In the genomic region with DNA sequence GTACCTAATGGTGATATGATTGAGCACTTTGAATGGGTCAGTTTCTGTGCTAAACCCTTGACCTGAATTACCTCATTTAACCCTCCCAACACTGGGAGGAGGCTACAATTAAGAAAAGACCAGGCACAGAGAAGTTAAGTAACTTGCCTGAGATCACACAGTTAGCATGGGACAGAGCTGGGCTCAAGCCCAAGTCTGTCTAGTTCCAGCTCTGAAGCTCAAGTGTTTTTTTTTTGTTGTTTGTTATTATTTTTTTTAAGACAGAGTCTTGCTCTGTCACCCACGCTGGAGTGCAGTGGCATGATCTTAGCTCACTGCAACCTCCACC, we compare ENCODE assay signal across 22 cellular contexts. TPM values are rescaled to one million over a fixed set of nuclear protein-coding genes. Genes with fewer than 3 reads are reported as not detected.
DNase-seq lines count a peak whose midpoint lies in the region; ATAC-seq, FAIRE-seq and TF ChIP-seq lines count a peak whose summit lies in the region.
"Had no signal": no experiment of that assay in that cellular context is flagged by ENCODE, and none has a peak within 500 bp of the region (broad histone marks: within the 10 kb centered on the region; RNA-seq: fewer than 3 reads in every experiment).

No MANE protein-coding gene starts in this region.

- H3K18ac ChIP-seq in H1 (ENCODE audit: extremely low read depth, low read length), result no peak overlapping the region

- H4K5ac ChIP-seq in H1 (ENCODE audit: insufficient read length, low read depth, low read length), result no peak overlapping the region

- DNase-seq in activated CD8-positive, alpha-beta memory T cell treated with anti-CD3 and anti-CD28 coated beads, Interleukin-2, amount 10 ng/mL, durations not matched to agents 7 days and 5 days, result no peak
- no peak for DNase-seq in activated CD8-positive, alpha-beta memory T cell treated with anti-CD3 and anti-CD28 coated beads, Interleukin-2, amount 50 U/mL, for 4 hours
- DNase-seq in H1 (ENCODE audit: low read depth in 1 of 2, low spot score in 2 of 2), result no peak
- DNase-seq in osteoblast (ENCODE audit: insufficient read length, low spot score, missing footprints), result no peak
- no peak for DNase-seq in RCC 7860 (ENCODE audit: low spot score)
- no peak for DNase-seq in left lung
- DNase-seq in central memory CD4-positive, alpha-beta T cell, result no peak
- DNase-seq: activated CD4-positive, alpha-beta T cell treated with anti-CD3 and anti-CD28 coated beads for 36 hours; activated naive CD4-positive, alpha-beta T cell treated with Interleukin-2 at 50 U/mL for 16 hours; activated T-cell treated with anti-CD3 and anti-CD28 coated beads for 4 hours; DMS53; KG1; mesendoderm; NCI-H2029 treated with DMSO at 0.1 percent for 48 hours; NCI-H446 treated with DMSO at 0.1 percent for 48 hours; stimulated activated CD4-positive, alpha-beta T cell treated with anti-CD3 and anti-CD28 coated beads, Interleukin-2, amount 100 ng/mL, for 24 hours; stimulated activated naive B cell treated with anti-CD40 and anti-IgM and Interleukin-4, amounts not matched to agents 10 μg/mL and 1 μg/mL and 100 μg/mL, for 72 hours had no signal

- H3K79me2 ChIP-seq in OCI-LY1 (ENCODE audit: insufficient read depth, low read length) (peaks cover 87% of the 10 kb centered on the region), H1 (ENCODE audit: control insufficient read depth in 1 of 2, insufficient read depth in 2 of 2, low read length in 2 of 2) (peaks cover 53 to 85% of the 10 kb centered on the region in 2 experiments), osteoblast (ENCODE audit: insufficient read depth, low read length) (peaks cover 89% of the 10 kb centered on the region)

- peaks cover 72% of the 10 kb centered on the region for H3K4me1 ChIP-seq in OCI-LY1 (ENCODE audit: insufficient read depth, low read length, severe bottlenecking)
- peaks cover 6 to 12% (median 8%) of the 10 kb centered on the region in 4 experiments for H3K4me1 ChIP-seq in H1 (replicated peaks in 1 of 4; ENCODE audit: control insufficient read depth in 3 of 4, insufficient read depth in 4 of 4, low read length in 3 of 4)
- H3K4me1 ChIP-seq in osteoblast (ENCODE audit: insufficient read depth, low read length), result peaks cover 46% of the 10 kb centered on the region
- peaks cover 0 to 18% of the 10 kb centered on the region in 2 donors for H3K4me1 ChIP-seq in left lung

- no peak overlapping the region for H3K23ac ChIP-seq in H1 (ENCODE audit: insufficient read length)

- 94% methylated on average over 1 of the region's 1 CpG; no CpG with 5 or more reads in 1 of the 2 experiments for WGBS in H1 (ENCODE audit: extremely low coverage in 1 of 2, insufficient coverage in 1 of 2, insufficient read length in 1 of 2, insufficient replicate concordance in 2 of 2, low coverage in 1 of 2, low lambda C conversion rate in 2 of 2, missing lambda C conversion rate in 1 of 2), 2 experiments

- H3K56ac ChIP-seq in H1 (replicated peaks; ENCODE audit: insufficient read length, low read depth, low read length), result no peak overlapping the region

- H3K9me3 ChIP-seq in OCI-LY1 (ENCODE audit: low read length) (no peaks in the 10 kb centered on the region), H1 (ENCODE audit: insufficient read depth in 2 of 2, low read depth in 1 of 2, low read length in 1 of 2) (no peaks in the 10 kb centered on the region), osteoblast (ENCODE audit: low read depth, low read length) (no peaks in the 10 kb centered on the region), left lung (no peaks in the 10 kb centered on the region)

- H3K27ac ChIP-seq in OCI-LY1 (ENCODE audit: low read depth, low read length, poor library complexity, severe bottlenecking) (no peak overlapping the region), H1 (ENCODE audit: low read depth, low read length) (no peak overlapping the region), osteoblast (ENCODE audit: low read depth, low read length) (peak overlapping the region; percentile 75), left lung (no peak overlapping the region)

- H3K23me2 ChIP-seq in H1 (ENCODE audit: low read depth, low read length), result peaks cover 13% of the 10 kb centered on the region

- CTCF ChIA-PET in activated CD8-positive, alpha-beta memory T cell treated with anti-CD3 and anti-CD28 coated beads, Interleukin-2, amount 10 ng/mL, durations not matched to agents 7 days and 5 days (lab: Charles Lee), result interaction anchor here (0.7 to 11.5 kb wide), 6 partner anchors 8 to 334 kb away, joined by 3 to 131 read pairs (median 5); partner anchors contain the start of gene DHX35
- CTCF ChIA-PET in H1 (lab: Charles Lee; ENCODE audit: partially characterized antibody), result interaction anchor here (0.6 to 2.0 kb wide), 6 partner anchors 8 to 705 kb away, joined by 4 to 6 read pairs (median 4); no protein-coding TSS in a partner anchor

- H4K20me1 ChIP-seq in OCI-LY1 (ENCODE audit: insufficient read depth, low read length) (no peaks in the 10 kb centered on the region), H1 (replicated peaks in 1 of 2; ENCODE audit: control insufficient read depth in 1 of 2, insufficient read depth in 2 of 2, low read length in 2 of 2) (peaks cover 18 to 19% of the 10 kb centered on the region in 2 experiments), osteoblast (ENCODE audit: insufficient read depth, low read length) (no peaks in the 10 kb centered on the region)

- no peak overlapping the region for H2BK15ac ChIP-seq in H1 (ENCODE audit: low read length)

- H3K4me3 Mint-ChIP-seq in activated CD8-positive, alpha-beta memory T cell treated with anti-CD3 and anti-CD28 coated beads, Interleukin-2, amount 10 ng/mL, durations not matched to agents 7 days and 5 days, result peak overlapping the region; percentile 20
- H3K4me3 Mint-ChIP-seq: activated CD4-positive, alpha-beta T cell treated with anti-CD3 and anti-CD28 coated beads for 36 hours; natural killer cell treated with Interleukin-12 subunit alpha and Interleukin-12 subunit beta and Interleukin-15 and Interleukin-18, amount 100 ng/mL, for 72 hours; stimulated activated naive B cell treated with anti-CD40 and anti-IgM and Interleukin-4, amounts not matched to agents 10 μg/mL and 1 μg/mL and 100 μg/mL, for 72 hours had no signal

- TF ChIP-seq POLR2A in H1 (IDR thresholded peaks at IDR 0.05; ENCODE audit: control extremely low read depth in 1 of 2, low read depth in 2 of 2, low read length in 2 of 2), result no peak

- H3K36me3 Mint-ChIP-seq in activated CD8-positive, alpha-beta memory T cell treated with anti-CD3 and anti-CD28 coated beads, Interleukin-2, amount 10 ng/mL, durations not matched to agents 7 days and 5 days, result peaks cover 33% of the 10 kb centered on the region
- H3K36me3 Mint-ChIP-seq: CD4-positive, CD25-positive, alpha-beta regulatory T cell; natural killer cell treated with Interleukin-12 subunit alpha and Interleukin-12 subunit beta and Interleukin-15 and Interleukin-18, amount 100 ng/mL, for 72 hours had no signal

- peak overlapping the region; percentile 20 for H3K27ac Mint-ChIP-seq in activated CD8-positive, alpha-beta memory T cell treated with anti-CD3 and anti-CD28 coated beads, Interleukin-2, amount 10 ng/mL, durations not matched to agents 7 days and 5 days
- H3K27ac Mint-ChIP-seq: activated CD4-positive, alpha-beta T cell treated with anti-CD3 and anti-CD28 coated beads for 36 hours; GM23338; natural killer cell treated with Interleukin-12 subunit alpha and Interleukin-12 subunit beta and Interleukin-15 and Interleukin-18, amount 100 ng/mL, for 72 hours; stimulated activated naive B cell treated with anti-CD40 and anti-IgM and Interleukin-4, amounts not matched to agents 10 μg/mL and 1 μg/mL and 100 μg/mL, for 72 hours had no signal

- no peaks in the 10 kb centered on the region for H3F3A ChIP-seq in OCI-LY1 (ENCODE audit: insufficient read depth, low read length)

- no peak for ATAC-seq in activated CD8-positive, alpha-beta memory T cell treated with anti-CD3 and anti-CD28 coated beads, Interleukin-2, amount 10 ng/mL, durations not matched to agents 7 days and 5 days
- no peak for ATAC-seq in left lung
- ATAC-seq: activated CD4-positive, alpha-beta T cell treated with anti-CD3 and anti-CD28 coated beads for 36 hours; GM23338; natural killer cell treated with Interleukin-12 subunit alpha and Interleukin-12 subunit beta and Interleukin-15 and Interleukin-18, amount 100 ng/mL, for 72 hours; Right ventricle myocardium inferior; stimulated activated naive B cell treated with anti-CD40 and anti-IgM and Interleukin-4, amounts not matched to agents 10 μg/mL and 1 μg/mL and 100 μg/mL, for 72 hours had no signal

- no peaks in the 10 kb centered on the region for H3K27me3 ChIP-seq in OCI-LY1 (ENCODE audit: insufficient read depth, low read length)
- no peaks in the 10 kb centered on the region for H3K27me3 ChIP-seq in H1 (replicated peaks in 1 of 4; ENCODE audit: control insufficient read depth in 3 of 4, extremely low read depth in 1 of 4, insufficient read depth in 3 of 4, low read length in 3 of 4)
- no peaks in the 10 kb centered on the region for H3K27me3 ChIP-seq in osteoblast (ENCODE audit: insufficient read depth, low read length)
- no peaks in the 10 kb centered on the region for H3K27me3 ChIP-seq in left lung

- H3K9me3 Mint-ChIP-seq in activated CD8-positive, alpha-beta memory T cell treated with anti-CD3 and anti-CD28 coated beads, Interleukin-2, amount 10 ng/mL, durations not matched to agents 7 days and 5 days (ENCODE audit: low read depth), result no peaks in the 10 kb centered on the region
- H3K9me3 Mint-ChIP-seq: CD4-positive, CD25-positive, alpha-beta regulatory T cell; GM23338; natural killer cell treated with Interleukin-12 subunit alpha and Interleukin-12 subunit beta and Interleukin-15 and Interleukin-18, amount 100 ng/mL, for 72 hours; stimulated activated naive B cell treated with anti-CD40 and anti-IgM and Interleukin-4, amounts not matched to agents 10 μg/mL and 1 μg/mL and 100 μg/mL, for 72 hours had no signal

- H3K4me2 ChIP-seq in OCI-LY1 (ENCODE audit: low read length) (peak overlapping the region; percentile 86), H1 (ENCODE audit: insufficient read depth in 1 of 2, low read depth in 2 of 2, low read length in 2 of 2) (no peak overlapping the region), osteoblast (ENCODE audit: insufficient read depth, low read length) (no peak overlapping the region)
- H3K4me2 ChIP-seq: GM23338 had no signal

- no peaks in the 10 kb centered on the region for H3K9me2 ChIP-seq in OCI-LY1 (ENCODE audit: low read depth, low read length)

- H3K27me3 Mint-ChIP-seq in activated CD8-positive, alpha-beta memory T cell treated with anti-CD3 and anti-CD28 coated beads, Interleukin-2, amount 10 ng/mL, durations not matched to agents 7 days and 5 days, result no peaks in the 10 kb centered on the region
- H3K27me3 Mint-ChIP-seq: activated CD4-positive, alpha-beta T cell treated with anti-CD3 and anti-CD28 coated beads for 36 hours; CD4-positive, CD25-positive, alpha-beta regulatory T cell; natural killer cell treated with Interleukin-12 subunit alpha and Interleukin-12 subunit beta and Interleukin-15 and Interleukin-18, amount 100 ng/mL, for 72 hours had no signal

- H4K91ac ChIP-seq in H1 (replicated peaks; ENCODE audit: insufficient read length, low read length), result no peak overlapping the region

- peak overlapping the region; percentile 97 for H3K4me3 ChIP-seq in OCI-LY1 (ENCODE audit: low read depth, low read length, poor library complexity, severe bottlenecking)
- H3K4me3 ChIP-seq in H1 (ENCODE audit: extremely low read depth in 1 of 4, insufficient read depth in 2 of 4, low read depth in 3 of 4, low read length in 4 of 4), result no peak overlapping the region
- H3K4me3 ChIP-seq in osteoblast (ENCODE audit: insufficient read depth, low read length), result no peak overlapping the region
- H3K4me3 ChIP-seq in left lung, result no peak overlapping the region
- H3K4me3 ChIP-seq: GM23338 had no signal

- H3K79me1 ChIP-seq in H1 (ENCODE audit: low read depth, low read length), result peaks cover 15% of the 10 kb centered on the region

- H2AK5ac ChIP-seq in H1 (ENCODE audit: low read depth, low read length), result no peak overlapping the region

- no peak overlapping the region for H3K14ac ChIP-seq in H1 (ENCODE audit: insufficient read length)

- TF ChIP-seq RAD21 in H1 (IDR thresholded peaks at IDR 0.05 in 1 of 2, conservative IDR thresholded peaks at IDR 0.05 in 1 of 2; ENCODE audit: low read depth in 2 of 2, low read length in 2 of 2), result no peak

- TF ChIP-seq EP300 in H1 (IDR thresholded peaks at IDR 0.05; ENCODE audit: borderline replicate concordance in 1 of 2, low read depth in 2 of 2, low read length in 2 of 2), result no peak

- intact Hi-C loops in left lung (cut with DNase I), result no loop called here

- H2BK20ac ChIP-seq in H1 (ENCODE audit: low read length), result no peak overlapping the region

- H3K9ac ChIP-seq in OCI-LY1 (ENCODE audit: low read length) (no peak overlapping the region), H1 (replicated peaks in 1 of 4; ENCODE audit: extremely low read depth in 1 of 4, low read depth in 3 of 4, low read length in 3 of 4) (no peak overlapping the region; a peak in 1 of 7 replicates)

- no peak for TF ChIP-seq CTCF in OCI-LY1 (IDR thresholded peaks at IDR 0.05; ENCODE audit: low read length)
- no peak for TF ChIP-seq CTCF in H1 (IDR thresholded peaks at IDR 0.05; ENCODE audit: control extremely low read depth in 1 of 3, insufficient read depth in 1 of 3, low read depth in 1 of 3, low read length in 3 of 3)
- TF ChIP-seq CTCF in osteoblast (IDR thresholded peaks at IDR 0.05; ENCODE audit: extremely low read depth, low read depth, low read length), result no peak
- no peak for TF ChIP-seq CTCF in left lung (IDR thresholded peaks at IDR 0.05)

- POLR2A ChIA-PET in H1 (lab: Charles Lee; ENCODE audit: partially characterized antibody), result interaction anchor here (0.8 to 5.9 kb wide), 4 partner anchors 9 to 33 kb away, joined by 3 to 57 read pairs (median 30); partner anchors contain the start of gene DHX35

- H3K36me3 ChIP-seq in OCI-LY1 (ENCODE audit: insufficient read depth, low read length) (peaks cover 26% of the 10 kb centered on the region; the same call in 1 of the 2 replicates), H1 (ENCODE audit: control insufficient read depth in 2 of 4, insufficient read depth in 4 of 4, low read length in 3 of 4) (peaks cover 0 to 8% (median 2%) of the 10 kb centered on the region in 4 experiments; a peak in 3 of 8 replicates), osteoblast (ENCODE audit: insufficient read depth, low read length) (no peaks in the 10 kb centered on the region), left lung (no peaks in the 10 kb centered on the region)

- FAIRE-seq in H1 (lab: Jason Lieb, UNC) (no peak), RCC 7860 (lab: Jason Lieb, UNC) (no peak)

- peaks cover 55% of the 10 kb centered on the region for H3K4me1 Mint-ChIP-seq in activated CD8-positive, alpha-beta memory T cell treated with anti-CD3 and anti-CD28 coated beads, Interleukin-2, amount 10 ng/mL, durations not matched to agents 7 days and 5 days

- no peak overlapping the region for H4K8ac ChIP-seq in H1 (ENCODE audit: extremely low read depth, insufficient read depth, low read length)

- no peak overlapping the region for H3K4ac ChIP-seq in H1 (replicated peaks; ENCODE audit: insufficient read length, low read depth, low read length)

- no peak overlapping the region for H2AFZ ChIP-seq in OCI-LY1 (ENCODE audit: low read length)
- no peak overlapping the region for H2AFZ ChIP-seq in H1 (ENCODE audit: low read length)
- no peak overlapping the region for H2AFZ ChIP-seq in osteoblast (ENCODE audit: low read length)
- H2AFZ ChIP-seq: GM23338 had no signal

- H2BK120ac ChIP-seq in H1 (replicated peaks; ENCODE audit: low read depth, low read length), result no peak overlapping the region

- H2BK5ac ChIP-seq in H1 (ENCODE audit: low read depth, low read length), result no peak overlapping the region

- no peak overlapping the region for H2BK12ac ChIP-seq in H1 (ENCODE audit: low read depth, low read length)

RNA-seq across cellular contexts. Expression of gene FAM83D, which starts 4.0 kb away (rescaled TPM):
- total RNA-seq in activated CD8-positive, alpha-beta memory T cell treated with anti-CD3 and anti-CD28 coated beads, Interleukin-2, amount 10 ng/mL, durations not matched to agents 7 days and 5 days, result 10 to 100 TPM; 23.1 to 28.4 TPM
- 61.4 and 62.6 TPM in 2 replicates for total RNA-seq in H1 (2021; fragmentation: NEBNext Ultra II Directional; extraction: Animal tissue kit (Norgen Biotek cat#: 25700))
- polyA plus RNA-seq in H1 (2011; rRNA removed), result 47.2 and 60.9 TPM in 2 replicates
- polyA plus RNA-seq in H1 (2011; cell fraction: cytosol; rRNA removed), result 63.9 TPM
- polyA plus RNA-seq in H1 (2011; cell fraction: nucleus; rRNA removed), result 42.1 TPM
- 39.8 to 46.0 TPM (median 43.3 TPM) in 4 replicates for polyA plus RNA-seq in H1 (2012, experiment 1 of 2)
- 24.2 TPM for polyA plus RNA-seq in H1 (2012, experiment 2 of 2)
- polyA plus RNA-seq in H1 (2013, experiment 1 of 2), result 37.7 TPM
- polyA plus RNA-seq in H1 (2013, experiment 2 of 2), result 37.8 TPM
- 59.5 and 70.5 TPM in 2 replicates for polyA minus RNA-seq in H1 (2011; rRNA and poly(A)+ RNA removed)
- 40.0 TPM for polyA minus RNA-seq in H1 (2011; cell fraction: cytosol; rRNA and poly(A)+ RNA removed)
- polyA minus RNA-seq in H1 (2011; cell fraction: nucleus; rRNA and poly(A)+ RNA removed), result 48.7 TPM
- total RNA-seq in osteoblast (1.8 and 2.2 TPM in 2 replicates), left lung (1 to 10 TPM; 1.5 to 8.5 TPM)

RNA-seq across cellular contexts. Expression of gene DHX35, which starts 31.9 kb away (rescaled TPM):
- 10 to 100 TPM; 10.5 to 12.9 TPM for total RNA-seq in activated CD8-positive, alpha-beta memory T cell treated with anti-CD3 and anti-CD28 coated beads, Interleukin-2, amount 10 ng/mL, durations not matched to agents 7 days and 5 days
- total RNA-seq in H1 (2021; fragmentation: NEBNext Ultra II Directional; extraction: Animal tissue kit (Norgen Biotek cat#: 25700)), result 20.1 and 21.9 TPM in 2 replicates
- 21.6 and 27.7 TPM in 2 replicates for polyA plus RNA-seq in H1 (2011; rRNA removed)
- polyA plus RNA-seq in H1 (2011; cell fraction: cytosol; rRNA removed), result 27.6 TPM
- 37.3 TPM for polyA plus RNA-seq in H1 (2011; cell fraction: nucleus; rRNA removed)
- polyA plus RNA-seq in H1 (2012, experiment 1 of 2), result 18.5 to 21.2 TPM (median 19.9 TPM) in 4 replicates
- 4.8 TPM for polyA plus RNA-seq in H1 (2012, experiment 2 of 2)
- 11.0 TPM for polyA plus RNA-seq in H1 (2013, experiment 1 of 2)
- polyA plus RNA-seq in H1 (2013, experiment 2 of 2), result 9.9 TPM
- polyA minus RNA-seq in H1 (2011; rRNA and poly(A)+ RNA removed), result 31.9 and 39.7 TPM in 2 replicates
- polyA minus RNA-seq in H1 (2011; cell fraction: cytosol; rRNA and poly(A)+ RNA removed), result 15.6 TPM
- polyA minus RNA-seq in H1 (2011; cell fraction: nucleus; rRNA and poly(A)+ RNA removed), result 29.7 TPM
- total RNA-seq in osteoblast, result 9.7 and 10.5 TPM in 2 replicates
- total RNA-seq in left lung, result 1 to 10 TPM; 7.5 to 9.1 TPM
